In genomic region chr22:33110562-33111163, GRCh38 we compare ENCODE assay signal across 21 cellular contexts. TPM values are rescaled to one million over a fixed set of nuclear protein-coding genes. Genes with fewer than 3 reads are reported as not detected.
A peak's percentile ranks its signal among the peaks of the same experiment; 100 is the strongest.
DNase-seq lines count a peak whose midpoint lies in the region; TF ChIP-seq lines count a peak whose summit lies in the region.
"Had no signal": no experiment of that assay in that cellular context is flagged by ENCODE, and none has a peak within 500 bp of the region (broad histone marks: within the 10 kb centered on the region; RNA-seq: fewer than 3 reads in every experiment).

No MANE protein-coding gene starts in this region.

- DNase-seq in DMS153 treated with DMSO at 0.1 percent for 48 hours (lab: John Stamatoyannopoulos, UW; ENCODE audit: unreplicated experiment): peak; percentile 7
- DNase-seq in DMS153 (lab: John Stamatoyannopoulos, UW): no peak
- DNase-seq in M059J (ENCODE audit: low read depth): peak; percentile 41
- DNase-seq in cerebellum (ENCODE audit: low spot score): peak; percentile 51
- peak; percentile 49 for DNase-seq in occipital lobe (lab: John Stamatoyannopoulos, UW)
- DNase-seq in HuH-7.5 (ENCODE audit: low spot score): no peak
- no peak for DNase-seq in activated CD4-positive, CD25-positive, alpha-beta regulatory T cell treated with anti-CD3 and anti-CD28 coated beads, Interleukin-2, amount 50 U/mL, for 72 hours
- DNase-seq in progenitor cell of endocrine pancreas (ENCODE audit: low spot score, unreplicated experiment): no peak
- DNase-seq: activated CD4-positive, alpha-beta T cell treated with anti-CD3 and anti-CD28 coated beads for 36 hours; activated gamma-delta T cell; body of pancreas; Caco-2; effector memory CD4-positive, alpha-beta T cell; IMR-90; MM.1S; stimulated activated CD4-positive, alpha-beta T cell treated with anti-CD3 and anti-CD28 coated beads, Interleukin-1b, Interleukin-23, amount 100 ng/mL, for 48 hours; T-helper 17 cell had no signal

- H3K27ac Mint-ChIP-seq in progenitor cell of endocrine pancreas: no peak overlapping the region
- H3K27ac Mint-ChIP-seq: activated CD4-positive, alpha-beta T cell treated with anti-CD3 and anti-CD28 coated beads for 36 hours; T-helper 17 cell had no signal

- no peak overlapping the region for H3K4me3 Mint-ChIP-seq in progenitor cell of endocrine pancreas (ENCODE audit: low read depth)
- H3K4me3 Mint-ChIP-seq: activated CD4-positive, alpha-beta T cell treated with anti-CD3 and anti-CD28 coated beads for 36 hours; neural crest cell; T-helper 17 cell had no signal

- peaks cover 3% of the 10 kb centered on the region for H3K4me1 Mint-ChIP-seq in progenitor cell of endocrine pancreas (ENCODE audit: low read depth)
- H3K4me1 Mint-ChIP-seq: T-helper 17 cell had no signal

- no peaks in the 10 kb centered on the region for H3K36me3 Mint-ChIP-seq in progenitor cell of endocrine pancreas (ENCODE audit: insufficient read depth)

- H3K9me3 Mint-ChIP-seq in progenitor cell of endocrine pancreas (ENCODE audit: low read depth): no peaks in the 10 kb centered on the region
- H3K9me3 Mint-ChIP-seq: neural crest cell had no signal

- no peaks in the 10 kb centered on the region for H3K27me3 Mint-ChIP-seq in progenitor cell of endocrine pancreas
- H3K27me3 Mint-ChIP-seq: activated CD4-positive, alpha-beta T cell treated with anti-CD3 and anti-CD28 coated beads for 36 hours had no signal

- TF ChIP-seq CTCF in progenitor cell of endocrine pancreas (IDR thresholded peaks at IDR 0.05; ENCODE audit: unreplicated experiment): no peak

RNA-seq across cellular contexts. Expression of gene SYN3, which starts 52.5 kb away (rescaled TPM):
- total RNA-seq in M059J (2014; rRNA removed; shearing (Covaris generic)): not detected in 2 replicates
- 54.2 TPM for total RNA-seq in cerebellum
- total RNA-seq in occipital lobe: 33.5 TPM
- total RNA-seq in progenitor cell of endocrine pancreas: 0.55 and 0.87 TPM in 2 replicates
- total RNA-seq: activated CD4-positive, alpha-beta T cell treated with anti-CD3 and anti-CD28 coated beads for 36 hours; body of pancreas; Caco-2; IMR-90; NCI-H460; pulmonary artery endothelial cell; RPMI7951 had no signal

Comparison
In these comparisons a context has a peak if more than half of its experiments do, and no peak if none do; other contexts are left out.
1. DNase-seq: peak in DMS153 treated with DMSO at 0.1 percent for 48 hours (single experiment), M059J (single experiment), cerebellum (single experiment) and occipital lobe (single experiment); none in DMS153 (single experiment), HuH-7.5 (single experiment), activated CD4-positive, CD25-positive, alpha-beta regulatory T cell treated with anti-CD3 and anti-CD28 coated beads, Interleukin-2, amount 50 U/mL, for 72 hours (single experiment) and progenitor cell of endocrine pancreas (single experiment).
2. RNA of gene SYN3, which starts 52.5 kb away (total RNA-seq): 54.2 TPM in cerebellum (single experiment) and 33.5 TPM in occipital lobe (single experiment); 0.55 to 0.87 TPM in progenitor cell of endocrine pancreas and not detected in M059J; every median in the first group is over 10 times any median in the second.